In genomic region chr19:4473011-4473410, GRCh38 we compare ENCODE assay signal across 8 cellular contexts. TPM values are rescaled to one million over a fixed set of nuclear protein-coding genes. Genes with fewer than 3 reads are reported as not detected.
DNase-seq lines count a peak whose midpoint lies in the region; ATAC-seq and TF ChIP-seq lines count a peak whose summit lies in the region.

No MANE protein-coding gene starts in this region.

- peaks cover 16 to 20% of the 10 kb centered on the region in 2 donors for H3K4me1 ChIP-seq in adrenal gland (replicated peaks in 1 of 2)
- H3K4me1 ChIP-seq in right lobe of liver = peaks cover 0 to 4% (median 2%) of the 10 kb centered on the region in 4 donors
- peaks cover 22 to 29% of the 10 kb centered on the region in 2 donors for H3K4me1 ChIP-seq in thoracic aorta (ENCODE audit: control insufficient read depth in 1 of 2, low read depth in 2 of 2)

- H3K4me3 ChIP-seq in adrenal gland (peak overlapping the region; percentile 37 to 71 (median 64)), right lobe of liver (peak overlapping the region; percentile 75 to 90 (median 80)), thoracic aorta (peak overlapping the region; percentile 93)

- POLR2A ChIA-PET in activated CD4-positive, alpha-beta T cell treated with anti-CD3 and anti-CD28 coated beads, Interleukin-2, amount 10 ng/mL, durations not matched to agents 7 days and 5 days (lab: Charles Lee) = interaction anchor here (0.6 kb wide), 1 partner anchor 23 kb away, joined by 3 read pairs; no protein-coding TSS in a partner anchor

- H3K9me3 ChIP-seq in adrenal gland (replicated peaks in 1 of 3) = no peaks in the 10 kb centered on the region
- H3K9me3 ChIP-seq in right lobe of liver = no peaks in the 10 kb centered on the region
- no peaks in the 10 kb centered on the region for H3K9me3 ChIP-seq in thoracic aorta

- TF ChIP-seq POLR2A in adrenal gland (IDR thresholded peaks at IDR 0.05) (no peak), right lobe of liver (IDR thresholded peaks at IDR 0.05) (no peak)

- H3K27me3 ChIP-seq in adrenal gland = no peaks in the 10 kb centered on the region
- no peaks in the 10 kb centered on the region for H3K27me3 ChIP-seq in right lobe of liver
- H3K27me3 ChIP-seq in thoracic aorta (replicated peaks; ENCODE audit: insufficient read depth) = no peaks in the 10 kb centered on the region

- peaks cover 23% of the 10 kb centered on the region for H3K4me1 Mint-ChIP-seq in activated CD4-positive, alpha-beta T cell treated with anti-CD3 and anti-CD28 coated beads, Interleukin-2, amount 10 ng/mL, durations not matched to agents 7 days and 5 days

- TF ChIP-seq CTCF in adrenal gland (IDR thresholded peaks at IDR 0.05) (no peak), right lobe of liver (IDR thresholded peaks at IDR 0.05) (no peak), thoracic aorta (IDR thresholded peaks at IDR 0.05) (no peak)

- intact Hi-C loops in adrenal gland (cut with DNase I) = no loop called here
- intact Hi-C loops in right lobe of liver (cut with DNase I) = no loop called here

- peak overlapping the region; percentile 75 for H3K4me3 Mint-ChIP-seq in activated CD4-positive, alpha-beta T cell treated with anti-CD3 and anti-CD28 coated beads, Interleukin-2, amount 10 ng/mL, durations not matched to agents 7 days and 5 days

- peaks cover 9% of the 10 kb centered on the region for H3K36me3 Mint-ChIP-seq in activated CD4-positive, alpha-beta T cell treated with anti-CD3 and anti-CD28 coated beads, Interleukin-2, amount 10 ng/mL, durations not matched to agents 7 days and 5 days (ENCODE audit: low read depth)

- WGBS in adrenal gland, 4 donors = 4 to 18% (median 10%) methylated on average over 15 to 20 of the region's 20 CpGs
- 17% methylated on average over 14 of the region's 20 CpGs for WGBS in right lobe of liver (ENCODE audit: insufficient coverage, low coverage, low lambda C conversion rate, missing lambda C conversion rate)

- ATAC-seq in right lobe of liver (no peak), thoracic aorta (ENCODE audit: insufficient number of reproducible peaks, low FRiP score, low read depth) (no peak), GM19463 (IDR thresholded peaks at IDR 0.05; ENCODE audit: unreplicated experiment) (no peak)

- CTCF ChIA-PET in activated CD4-positive, alpha-beta T cell treated with anti-CD3 and anti-CD28 coated beads, Interleukin-2, amount 10 ng/mL, durations not matched to agents 7 days and 5 days (lab: Charles Lee) = no interaction called here

- DNase-seq in activated CD4-positive, alpha-beta T cell treated with anti-CD3 and anti-CD28 coated beads, Interleukin-2, amount 10 ng/mL, durations not matched to agents 7 days and 5 days = no peak
- no peak for DNase-seq in activated CD4-positive, alpha-beta T cell treated with anti-CD3 and anti-CD28 coated beads, Interleukin-2, amount 50 U/mL, for 4 hours
- DNase-seq in adrenal gland (peak in 1 of 7 donors; percentile 27), right lobe of liver (peak in 1 of 3 donors; percentile 28), thoracic aorta (ENCODE audit: low spot score) (no peak), OCI-M2 (lab: John Stamatoyannopoulos, UW; ENCODE audit: unreplicated experiment) (no peak)
- no peak for DNase-seq in activated T-cell treated with anti-CD3 and anti-CD28 coated beads, Interleukin-2, amount 50 U/mL, for 1 hour

- H3K36me3 ChIP-seq in adrenal gland (replicated peaks in 1 of 2) = peaks cover 0 to 20% of the 10 kb centered on the region in 2 donors
- peaks cover 0 to 22% (median 1%) of the 10 kb centered on the region in 4 donors for H3K36me3 ChIP-seq in right lobe of liver
- H3K36me3 ChIP-seq in thoracic aorta = peaks cover 17% of the 10 kb centered on the region

- peak overlapping the region; percentile 76 for H3K27ac Mint-ChIP-seq in activated CD4-positive, alpha-beta T cell treated with anti-CD3 and anti-CD28 coated beads, Interleukin-2, amount 10 ng/mL, durations not matched to agents 7 days and 5 days

- H3K27me3 Mint-ChIP-seq in activated CD4-positive, alpha-beta T cell treated with anti-CD3 and anti-CD28 coated beads, Interleukin-2, amount 10 ng/mL, durations not matched to agents 7 days and 5 days = no peaks in the 10 kb centered on the region

- H3K9me3 Mint-ChIP-seq in activated CD4-positive, alpha-beta T cell treated with anti-CD3 and anti-CD28 coated beads, Interleukin-2, amount 10 ng/mL, durations not matched to agents 7 days and 5 days = no peaks in the 10 kb centered on the region

- H3K27ac ChIP-seq in adrenal gland (peak overlapping the region in 1 of 5 donors; percentile 33), right lobe of liver (no peak overlapping the region), thoracic aorta (no peak overlapping the region)

RNA-seq across cellular contexts. Expression of gene HDGFL2, which starts 0.9 kb away (rescaled TPM):
- 10 to 100 TPM; 58.3 to 62.1 TPM for total RNA-seq in activated CD4-positive, alpha-beta T cell treated with anti-CD3 and anti-CD28 coated beads, Interleukin-2, amount 10 ng/mL, durations not matched to agents 7 days and 5 days
- 10 to 100 TPM; 29.9 to 54.6 (median 34.9) TPM for total RNA-seq in adrenal gland
- polyA plus RNA-seq in adrenal gland = 10 to 100 TPM; 22.0 to 74.7 (median 55.8) TPM
- 10 to 100 TPM in 5 of 6 experiments, 1 to 10 TPM in 1; 8.4 to 16.3 (median 14.0) TPM for total RNA-seq in right lobe of liver
- total RNA-seq in thoracic aorta = 10 to 100 TPM; 22.7 to 40.3 TPM

RNA-seq across cellular contexts. Expression of gene UBXN6, which starts 15.4 kb away (rescaled TPM):
- 10 to 100 TPM; 36.2 to 44.6 TPM for total RNA-seq in activated CD4-positive, alpha-beta T cell treated with anti-CD3 and anti-CD28 coated beads, Interleukin-2, amount 10 ng/mL, durations not matched to agents 7 days and 5 days
- 100 to 1,000 TPM; 165 to 317 (median 268) TPM for total RNA-seq in adrenal gland
- 100 to 1,000 TPM in 2 of 3 donors, 10 to 100 TPM in 1; 53.9 to 257 (median 250) TPM for polyA plus RNA-seq in adrenal gland
- total RNA-seq in right lobe of liver = 10 to 100 TPM; 47.2 to 79.1 (median 58.8) TPM
- total RNA-seq in thoracic aorta = 10 to 100 TPM; 51.1 to 68.5 TPM

RNA-seq across cellular contexts. Expression of gene PLIN4, which starts 45.3 kb away (rescaled TPM):
- not detected for total RNA-seq in activated CD4-positive, alpha-beta T cell treated with anti-CD3 and anti-CD28 coated beads, Interleukin-2, amount 10 ng/mL, durations not matched to agents 7 days and 5 days
- total RNA-seq in adrenal gland (1 to 10 TPM in 6 of 8 donors, under 1 TPM in 2; 0.54 to 9.1 (median 2.5) TPM), right lobe of liver (10 to 100 TPM; 28.4 to 51.2 (median 39.3) TPM), thoracic aorta (1 to 10 TPM; 3.4 to 7.1 TPM)
- polyA plus RNA-seq in adrenal gland = 10 to 100 TPM in 1 of 3 donors, 1 to 10 TPM in 1, under 1 TPM in 1; 0.09 to 25.4 (median 9.3) TPM
